34 cellular contexts compared by ENCODE assay signal in genomic region chr10:132243141-132243540, GRCh38. TPM values are rescaled to one million over a fixed set of nuclear protein-coding genes. Genes with fewer than 3 reads are reported as not detected.
"Had no signal": no experiment of that assay in that cellular context is flagged by ENCODE, and none has a peak within 500 bp of the region (broad histone marks: within the 10 kb centered on the region; RNA-seq: fewer than 3 reads in every experiment).

No MANE protein-coding gene starts in this region.

- ATAC-seq: activated CD4-positive, alpha-beta T cell treated with anti-CD3 and anti-CD28 coated beads for 36 hours; activated naive CD4-positive, alpha-beta T cell treated with anti-CD3 and anti-CD28 coated beads, Interleukin-2, amount 50 U/mL, for 72 hours; activated T-cell treated with anti-CD3 and anti-CD28 coated beads, Interleukin-2, amount 50 U/mL, for 72 hours; effector memory CD8-positive, alpha-beta T cell; foreskin keratinocyte; gastrocnemius medialis; heart left ventricle; T-helper 17 cell had no signal

- H3K27ac Mint-ChIP-seq: activated CD4-positive, alpha-beta memory T cell treated with anti-CD3 and anti-CD28 coated beads, Interleukin-2, amount 10 ng/mL, durations not matched to agents 7 days and 5 days; activated CD4-positive, alpha-beta T cell treated with anti-CD3 and anti-CD28 coated beads for 36 hours; activated CD4-positive, alpha-beta T cell treated with anti-CD3 and anti-CD28 coated beads, Interleukin-2, amount 10 ng/mL, durations not matched to agents 7 days and 5 days; activated naive CD4-positive, alpha-beta T cell treated with anti-CD3 and anti-CD28 coated beads, Interleukin-2, amount 10 ng/mL, durations not matched to agents 7 days and 5 days; activated naive CD4-positive, alpha-beta T cell treated with anti-CD3 and anti-CD28 coated beads, Interleukin-2, amount 50 U/mL, for 72 hours; activated naive CD8-positive, alpha-beta T cell treated with anti-CD3 and anti-CD28 coated beads, Interleukin-2, amount 10 ng/mL, durations not matched to agents 7 days and 5 days; activated T-cell treated with anti-CD3 and anti-CD28 coated beads, Interleukin-2, amount 50 U/mL, for 24 hours; activated T-cell treated with anti-CD3 and anti-CD28 coated beads, Interleukin-2, amount 50 U/mL, for 72 hours; dendritic cell treated with granulocyte-macrophage colony-stimulating factor and Interleukin-4, amounts not matched to agents 40 ng/mL and 50 ng/mL, for 4 days; T-helper 17 cell; T-helper 2 cell treated with Interferon-gamma antibody and Interleukin-4, amounts not matched to agents 5 μg/mL and 100 μg/mL, for 36 hours had no signal

- H3K9me3 ChIP-seq: ascending aorta, esophagus muscularis mucosa, gastrocnemius medialis, heart left ventricle had no signal

- DNase-seq: activated CD4-positive, alpha-beta memory T cell treated with anti-CD3 and anti-CD28 coated beads, Interleukin-2, amount 10 ng/mL, durations not matched to agents 7 days and 5 days; activated CD4-positive, alpha-beta T cell treated with anti-CD3 and anti-CD28 coated beads for 36 hours; activated CD4-positive, alpha-beta T cell treated with anti-CD3 and anti-CD28 coated beads, Interleukin-2, amount 10 ng/mL, durations not matched to agents 7 days and 5 days; activated CD4-positive, alpha-beta T cell treated with anti-CD3 and anti-CD28 coated beads, Interleukin-2, amount 50 U/mL, for 4 hours; activated CD4-positive, CD25-positive, alpha-beta regulatory T cell; activated CD4-positive, CD25-positive, alpha-beta regulatory T cell treated with anti-CD3 and anti-CD28 coated beads, Interleukin-2, amount 50 U/mL, for 72 hours; activated CD8-positive, alpha-beta memory T cell treated with anti-CD3 and anti-CD28 coated beads, Interleukin-2, amount 50 U/mL, for 48 hours; activated gamma-delta T cell; activated naive CD4-positive, alpha-beta T cell; activated naive CD4-positive, alpha-beta T cell treated with anti-CD3 and anti-CD28 coated beads, Interleukin-2, amount 10 ng/mL, durations not matched to agents 7 days and 5 days; activated naive CD8-positive, alpha-beta T cell treated with anti-CD3 and anti-CD28 coated beads, Interleukin-2, amount 10 ng/mL, durations not matched to agents 7 days and 5 days; activated T-cell treated with anti-CD3 and anti-CD28 coated beads for 4 hours; activated T-cell treated with anti-CD3 and anti-CD28 coated beads, Interleukin-2, amount 50 U/mL, for 24 hours; activated T-cell treated with anti-CD3 and anti-CD28 coated beads, Interleukin-2, amount 50 U/mL, for 72 hours; dorsolateral prefrontal cortex; effector CD4-positive, alpha-beta T cell; effector memory CD8-positive, alpha-beta T cell; erythroblast; foreskin keratinocyte; gastrocnemius medialis; glutamatergic neuron; heart left ventricle; T-helper 1 cell; T-helper 17 cell; T1000 had no signal

- H3K36me3 Mint-ChIP-seq: activated naive CD4-positive, alpha-beta T cell treated with anti-CD3 and anti-CD28 coated beads, Interleukin-2, amount 10 ng/mL, durations not matched to agents 7 days and 5 days; activated naive CD4-positive, alpha-beta T cell treated with anti-CD3 and anti-CD28 coated beads, Interleukin-2, amount 50 U/mL, for 72 hours; activated naive CD8-positive, alpha-beta T cell treated with anti-CD3 and anti-CD28 coated beads, Interleukin-2, amount 10 ng/mL, durations not matched to agents 7 days and 5 days; brain had no signal

- H3K4me1 ChIP-seq: ascending aorta, esophagus muscularis mucosa, foreskin keratinocyte, gastrocnemius medialis had no signal

- H3K9me3 Mint-ChIP-seq: activated CD4-positive, alpha-beta memory T cell treated with anti-CD3 and anti-CD28 coated beads, Interleukin-2, amount 10 ng/mL, durations not matched to agents 7 days and 5 days; activated CD4-positive, alpha-beta T cell treated with anti-CD3 and anti-CD28 coated beads, Interleukin-2, amount 10 ng/mL, durations not matched to agents 7 days and 5 days; activated naive CD4-positive, alpha-beta T cell treated with anti-CD3 and anti-CD28 coated beads, Interleukin-2, amount 10 ng/mL, durations not matched to agents 7 days and 5 days; activated naive CD4-positive, alpha-beta T cell treated with anti-CD3 and anti-CD28 coated beads, Interleukin-2, amount 50 U/mL, for 72 hours; activated naive CD8-positive, alpha-beta T cell treated with anti-CD3 and anti-CD28 coated beads, Interleukin-2, amount 10 ng/mL, durations not matched to agents 7 days and 5 days; activated T-cell treated with anti-CD3 and anti-CD28 coated beads, Interleukin-2, amount 50 U/mL, for 24 hours; activated T-cell treated with anti-CD3 and anti-CD28 coated beads, Interleukin-2, amount 50 U/mL, for 72 hours; brain; central memory CD8-positive, alpha-beta T cell; dendritic cell treated with granulocyte-macrophage colony-stimulating factor and Interleukin-4, amounts not matched to agents 40 ng/mL and 50 ng/mL, for 4 days; effector memory CD8-positive, alpha-beta T cell; T-helper 2 cell treated with Interferon-gamma antibody and Interleukin-4, amounts not matched to agents 5 μg/mL and 100 μg/mL, for 36 hours had no signal

- H3K4me3 ChIP-seq: ascending aorta, coronary artery, dorsolateral prefrontal cortex, esophagus muscularis mucosa, gastrocnemius medialis, heart left ventricle had no signal

- FAIRE-seq: bronchial epithelial cell had no signal

- H3K36me3 ChIP-seq: ascending aorta, gastrocnemius medialis, heart left ventricle had no signal

- H3K27me3 Mint-ChIP-seq: activated CD4-positive, alpha-beta memory T cell treated with anti-CD3 and anti-CD28 coated beads, Interleukin-2, amount 10 ng/mL, durations not matched to agents 7 days and 5 days; activated CD4-positive, alpha-beta T cell treated with anti-CD3 and anti-CD28 coated beads for 36 hours; activated CD4-positive, alpha-beta T cell treated with anti-CD3 and anti-CD28 coated beads, Interleukin-2, amount 10 ng/mL, durations not matched to agents 7 days and 5 days; activated naive CD4-positive, alpha-beta T cell treated with anti-CD3 and anti-CD28 coated beads, Interleukin-2, amount 10 ng/mL, durations not matched to agents 7 days and 5 days; activated naive CD8-positive, alpha-beta T cell treated with anti-CD3 and anti-CD28 coated beads, Interleukin-2, amount 10 ng/mL, durations not matched to agents 7 days and 5 days; activated T-cell treated with anti-CD3 and anti-CD28 coated beads, Interleukin-2, amount 50 U/mL, for 24 hours; central memory CD8-positive, alpha-beta T cell; T-helper 17 cell had no signal

- H3K4me1 Mint-ChIP-seq: activated CD4-positive, alpha-beta memory T cell treated with anti-CD3 and anti-CD28 coated beads, Interleukin-2, amount 10 ng/mL, durations not matched to agents 7 days and 5 days; activated CD4-positive, alpha-beta T cell treated with anti-CD3 and anti-CD28 coated beads for 36 hours; activated naive CD8-positive, alpha-beta T cell treated with anti-CD3 and anti-CD28 coated beads, Interleukin-2, amount 10 ng/mL, durations not matched to agents 7 days and 5 days had no signal

- H3K27me3 ChIP-seq: ascending aorta, dorsolateral prefrontal cortex, esophagus muscularis mucosa, foreskin keratinocyte, heart left ventricle had no signal

- H3K27ac ChIP-seq: ascending aorta, coronary artery, dorsolateral prefrontal cortex, esophagus muscularis mucosa, foreskin keratinocyte, gastrocnemius medialis, heart left ventricle had no signal

- H3K4me3 Mint-ChIP-seq: activated CD4-positive, alpha-beta memory T cell treated with anti-CD3 and anti-CD28 coated beads, Interleukin-2, amount 10 ng/mL, durations not matched to agents 7 days and 5 days; activated CD4-positive, alpha-beta T cell treated with anti-CD3 and anti-CD28 coated beads for 36 hours; activated CD4-positive, alpha-beta T cell treated with anti-CD3 and anti-CD28 coated beads, Interleukin-2, amount 10 ng/mL, durations not matched to agents 7 days and 5 days; activated naive CD4-positive, alpha-beta T cell treated with anti-CD3 and anti-CD28 coated beads, Interleukin-2, amount 10 ng/mL, durations not matched to agents 7 days and 5 days; activated naive CD8-positive, alpha-beta T cell treated with anti-CD3 and anti-CD28 coated beads, Interleukin-2, amount 10 ng/mL, durations not matched to agents 7 days and 5 days; activated T-cell treated with anti-CD3 and anti-CD28 coated beads, Interleukin-2, amount 50 U/mL, for 24 hours; activated T-cell treated with anti-CD3 and anti-CD28 coated beads, Interleukin-2, amount 50 U/mL, for 72 hours; brain; central memory CD8-positive, alpha-beta T cell; dendritic cell treated with granulocyte-macrophage colony-stimulating factor and Interleukin-4, amounts not matched to agents 40 ng/mL and 50 ng/mL, for 4 days; effector memory CD8-positive, alpha-beta T cell; T-helper 17 cell; T-helper 2 cell treated with Interferon-gamma antibody and Interleukin-4, amounts not matched to agents 5 μg/mL and 100 μg/mL, for 36 hours had no signal

RNA-seq across cellular contexts. Expression of gene DPYSL4, which starts 56.4 kb away (rescaled TPM):
- total RNA-seq: ascending aorta had no signal
